10 cellular contexts compared by ENCODE assay signal in the genomic region with DNA sequence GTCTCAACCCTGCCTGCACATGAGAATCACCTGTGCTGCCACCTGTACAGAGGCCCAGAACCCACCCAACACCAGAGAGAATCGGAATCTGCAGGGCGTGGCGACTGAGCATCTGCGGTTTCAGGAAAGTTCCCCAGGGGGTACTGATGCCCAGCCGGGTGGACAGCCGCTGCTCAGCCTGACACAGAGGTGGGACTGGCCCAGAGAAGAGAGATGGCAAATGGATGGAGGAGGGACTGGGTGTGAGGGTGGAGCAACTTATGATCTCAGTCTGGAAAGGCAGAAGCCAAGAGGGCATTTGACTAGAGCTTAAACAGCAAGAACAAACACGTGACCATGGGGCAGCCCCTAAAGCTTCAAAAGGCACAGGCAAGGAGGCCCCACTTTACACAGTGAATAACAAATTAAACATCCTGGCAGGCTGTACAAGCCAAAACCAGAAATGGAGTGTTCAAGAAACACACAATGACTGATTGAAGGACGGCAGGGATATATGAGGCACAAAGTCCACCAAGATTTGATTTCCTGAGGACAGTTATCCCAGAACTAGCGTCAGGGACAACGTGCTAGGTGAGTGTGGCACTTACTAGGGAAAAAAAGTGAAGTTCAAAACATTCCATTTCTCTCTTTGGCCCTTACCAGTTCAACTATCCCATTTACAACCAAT. TPM values are rescaled to one million over a fixed set of nuclear protein-coding genes. Genes with fewer than 3 reads are reported as not detected.
DNase-seq lines count a peak whose midpoint lies in the region; ATAC-seq and TF ChIP-seq lines count a peak whose summit lies in the region.
"Had no signal": no experiment of that assay in that cellular context is flagged by ENCODE, and none has a peak within 500 bp of the region (broad histone marks: within the 10 kb centered on the region; RNA-seq: fewer than 3 reads in every experiment).

No MANE protein-coding gene starts in this region.

- H3K27ac Mint-ChIP-seq in naive B cell: peak overlapping the region in 3 of 6 donors; percentile 52 to 67 (median 56)

- H3K9me3 ChIP-seq in WERI-Rb-1 (ENCODE audit: severe bottlenecking): no peaks in the 10 kb centered on the region

- peak; percentile 25 for DNase-seq in stimulated activated CD4-positive, alpha-beta T cell treated with anti-CD3 and anti-CD28 coated beads, Interleukin-12 subunit alpha, Interleukin-12 subunit beta, amount 100 ng/mL, for 4 hours
- no peak for DNase-seq in stimulated activated CD4-positive, alpha-beta T cell treated with anti-CD3 and anti-CD28 coated beads, Interleukin-2, amount 100 ng/mL, for 48 hours
- DNase-seq in activated naive CD4-positive, alpha-beta T cell treated with anti-CD3 and anti-CD28 coated beads, Interleukin-2, amount 50 U/mL, for 16 hours: peak; percentile 57
- DNase-seq in naive B cell: no peak
- no peak for DNase-seq in NCI-H748 (lab: John Stamatoyannopoulos, UW; ENCODE audit: unreplicated experiment)
- no peak for DNase-seq in WERI-Rb-1
- no peak for DNase-seq in HuH-7.5 (ENCODE audit: low spot score)
- DNase-seq: cerebellar nuclear complex, NCI-H82 had no signal

- H3K27me3 Mint-ChIP-seq in naive B cell: no peaks in the 10 kb centered on the region

- H3K9me3 Mint-ChIP-seq in naive B cell: no peaks in the 10 kb centered on the region

- H3K36me3 Mint-ChIP-seq in naive B cell: peaks cover 0 to 8% of the 10 kb centered on the region in 2 donors

- no peaks in the 10 kb centered on the region for H3K27me3 ChIP-seq in WERI-Rb-1 (ENCODE audit: insufficient read depth, low read depth, severe bottlenecking)

- H3K4me3 Mint-ChIP-seq in naive B cell: peak overlapping the region in 7 of 8 donors; percentile 30 to 98 (median 65)

- H3K27ac ChIP-seq in WERI-Rb-1: no peak overlapping the region

- ATAC-seq in naive B cell (ENCODE audit: low read depth in 2 of 2): peak in 1 of 2 donors; percentile 5
- ATAC-seq in HG03442 (IDR thresholded peaks at IDR 0.05; ENCODE audit: unreplicated experiment): no peak

- no peak overlapping the region for H3K4me3 ChIP-seq in WERI-Rb-1 (ENCODE audit: low read depth, low read length)

- H3K4me1 Mint-ChIP-seq in naive B cell: peaks cover 59 to 87% (median 70%) of the 10 kb centered on the region in 3 donors

- H3K36me3 ChIP-seq in WERI-Rb-1: peaks cover 51% of the 10 kb centered on the region

- no peak for TF ChIP-seq CTCF in WERI-Rb-1 (IDR thresholded peaks at IDR 0.05; ENCODE audit: low read depth, low read length)

RNA-seq across cellular contexts. Expression of gene RANBP3, which starts 3.1 kb away (rescaled TPM):
- 10 to 100 TPM in 1 of 6 donors, 1 to 10 TPM in 5; 2.8 to 10.7 (median 7.4) TPM for polyA plus RNA-seq in naive B cell (ENCODE audit: low read depth in 6 of 6)

Comparison
In these comparisons a context has a peak if more than half of its experiments do, and no peak if none do; other contexts are left out.
1. DNase-seq: peak in stimulated activated CD4-positive, alpha-beta T cell treated with anti-CD3 and anti-CD28 coated beads, Interleukin-12 subunit alpha, Interleukin-12 subunit beta, amount 100 ng/mL, for 4 hours (single experiment) and activated naive CD4-positive, alpha-beta T cell treated with anti-CD3 and anti-CD28 coated beads, Interleukin-2, amount 50 U/mL, for 16 hours (single experiment); none in stimulated activated CD4-positive, alpha-beta T cell treated with anti-CD3 and anti-CD28 coated beads, Interleukin-2, amount 100 ng/mL, for 48 hours (0 of 2), naive B cell (single experiment), NCI-H748 (single experiment), WERI-Rb-1 (single experiment) and HuH-7.5 (single experiment).